In genomic region chr14:90348270-90348669, GRCh38 we compare ENCODE assay signal across 3 cellular contexts.
"Had no signal": no experiment of that assay in that cellular context is flagged by ENCODE, and none has a peak within 500 bp of the region (broad histone marks: within the 10 kb centered on the region; RNA-seq: fewer than 3 reads in every experiment).

No MANE protein-coding gene starts in this region.

- ATAC-seq: GM12878 had no signal

- DNase-seq: GDM1, GF-D8 had no signal
